Comparison of ENCODE assay signal across 8 cellular contexts in genomic region chr14:95527392-95528002, GRCh38. TPM values are rescaled to one million over a fixed set of nuclear protein-coding genes. Genes with fewer than 3 reads are reported as not detected.
A peak's percentile ranks its signal among the peaks of the same experiment; 100 is the strongest.
DNase-seq lines count a peak whose midpoint lies in the region; ATAC-seq lines count a peak whose summit lies in the region.

No MANE protein-coding gene starts in this region.

- no peaks in the 10 kb centered on the region for H3K27me3 ChIP-seq in CD4-positive, alpha-beta memory T cell (ENCODE audit: insufficient read depth, low read length)

- ATAC-seq in HG02642 (IDR thresholded peaks at IDR 0.05; ENCODE audit: poor library complexity, unreplicated experiment), result peak; percentile 47
- no peak for ATAC-seq in stimulated activated effector memory CD8-positive, alpha-beta T cell treated with anti-CD3 and anti-CD28 coated beads, Interleukin-12 subunit alpha, Interleukin-12 subunit beta, amount 100 ng/mL, for 72 hours
- ATAC-seq in GM18498 (IDR thresholded peaks at IDR 0.05; ENCODE audit: unreplicated experiment), result no peak
- ATAC-seq in HG02759 (IDR thresholded peaks at IDR 0.05; ENCODE audit: unreplicated experiment), result no peak

- intact Hi-C loops in CD4-positive, alpha-beta memory T cell (cut with micrococcal nuclease), result loop anchor here (1.0 kb wide), 4 partner anchors 9 to 100 kb away; no protein-coding TSS in a partner anchor

- no peaks in the 10 kb centered on the region for H3K36me3 ChIP-seq in CD4-positive, alpha-beta memory T cell (ENCODE audit: insufficient read depth, low read length)

- H3K27ac ChIP-seq in CD4-positive, alpha-beta memory T cell (ENCODE audit: low read depth, low read length), result no peak overlapping the region

- no peak overlapping the region for H3K4me3 ChIP-seq in CD4-positive, alpha-beta memory T cell (ENCODE audit: low read length in 2 of 2)

- CTCF ChIA-PET in CD4-positive, alpha-beta memory T cell (lab: Charles Lee; ENCODE audit: partially characterized antibody), result interaction anchor here (0.6 to 25.2 kb wide), 27 partner anchors 8 to 1541 kb away, joined by 3 to 845 read pairs (median 7); partner anchors contain the start of genes GLRX5 and SYNE3

- H3K9me3 ChIP-seq in CD4-positive, alpha-beta memory T cell (ENCODE audit: control insufficient read depth in 1 of 2, low read length in 2 of 2), result no peaks in the 10 kb centered on the region

- H3K4me3 Mint-ChIP-seq in CD4-positive, alpha-beta memory T cell, result peak overlapping the region in 1 of 8 donors; percentile 52
- H3K4me3 Mint-ChIP-seq in stimulated activated effector memory CD8-positive, alpha-beta T cell treated with anti-CD3 and anti-CD28 coated beads, Interleukin-12 subunit alpha, Interleukin-12 subunit beta, amount 100 ng/mL, for 72 hours, result peak overlapping the region; percentile 32

- no peaks in the 10 kb centered on the region for H3K27me3 Mint-ChIP-seq in CD4-positive, alpha-beta memory T cell

- H3K27ac Mint-ChIP-seq in CD4-positive, alpha-beta memory T cell, result peak overlapping the region; percentile 38 to 90 (median 66)
- H3K27ac Mint-ChIP-seq in stimulated activated effector memory CD8-positive, alpha-beta T cell treated with anti-CD3 and anti-CD28 coated beads, Interleukin-12 subunit alpha, Interleukin-12 subunit beta, amount 100 ng/mL, for 72 hours, result peak overlapping the region; percentile 56

- H3K36me3 Mint-ChIP-seq in CD4-positive, alpha-beta memory T cell, result peaks cover 9% of the 10 kb centered on the region in 2 donors
- peaks cover 41% of the 10 kb centered on the region for H3K36me3 Mint-ChIP-seq in stimulated activated effector memory CD8-positive, alpha-beta T cell treated with anti-CD3 and anti-CD28 coated beads, Interleukin-12 subunit alpha, Interleukin-12 subunit beta, amount 100 ng/mL, for 72 hours

- DNase-seq in CD4-positive, alpha-beta memory T cell, result peak; percentile 43 to 57 (median 52)
- DNase-seq in SK-N-DZ (ENCODE audit: low spot score) (peak; percentile 16), astrocyte of the hippocampus (ENCODE audit: low read depth, low spot score) (peak; percentile 78), iris pigment epithelial cell (ENCODE audit: low read depth) (peak; percentile 81)
- no peak for DNase-seq in stimulated activated effector memory CD8-positive, alpha-beta T cell treated with anti-CD3 and anti-CD28 coated beads, Interleukin-12 subunit alpha, Interleukin-12 subunit beta, amount 100 ng/mL, for 72 hours (ENCODE audit: low spot score in 2 of 2)

- no peaks in the 10 kb centered on the region for H3K9me3 Mint-ChIP-seq in CD4-positive, alpha-beta memory T cell
- H3K9me3 Mint-ChIP-seq in stimulated activated effector memory CD8-positive, alpha-beta T cell treated with anti-CD3 and anti-CD28 coated beads, Interleukin-12 subunit alpha, Interleukin-12 subunit beta, amount 100 ng/mL, for 72 hours, result no peaks in the 10 kb centered on the region

- POLR2A ChIA-PET in CD4-positive, alpha-beta memory T cell (lab: Charles Lee; ENCODE audit: partially characterized antibody), result interaction anchor here (0.6 to 12.2 kb wide), 10 partner anchors 9 to 409 kb away, joined by 3 to 185 read pairs (median 5); partner anchors contain the start of gene SYNE3

- H3K4me1 Mint-ChIP-seq in CD4-positive, alpha-beta memory T cell, result peaks cover 51 to 80% (median 66%) of the 10 kb centered on the region in 4 donors
- peaks cover 76% of the 10 kb centered on the region for H3K4me1 Mint-ChIP-seq in stimulated activated effector memory CD8-positive, alpha-beta T cell treated with anti-CD3 and anti-CD28 coated beads, Interleukin-12 subunit alpha, Interleukin-12 subunit beta, amount 100 ng/mL, for 72 hours

- H3K4me1 ChIP-seq in CD4-positive, alpha-beta memory T cell (ENCODE audit: insufficient read depth, low read length), result peaks cover 65% of the 10 kb centered on the region

RNA-seq across cellular contexts. Expression of gene GLRX5, which starts 7.4 kb away (rescaled TPM):
- 10 to 100 TPM; 17.6 to 18.7 TPM for total RNA-seq in CD4-positive, alpha-beta memory T cell
- 10 to 100 TPM; 60.3 to 74.7 TPM for polyA plus RNA-seq in CD4-positive, alpha-beta memory T cell
- 63.9 and 66.4 TPM in 2 replicates for polyA plus RNA-seq in SK-N-DZ (2014; cell fraction: cytosol; rRNA removed)
- 18.0 and 33.6 TPM in 2 replicates for polyA plus RNA-seq in SK-N-DZ (2014; cell fraction: nucleus; rRNA removed)

RNA-seq across cellular contexts. Expression of gene SYNE3, which starts 11.0 kb away (rescaled TPM):
- total RNA-seq in CD4-positive, alpha-beta memory T cell, result 10 to 100 TPM; 47.7 to 52.2 TPM
- polyA plus RNA-seq in CD4-positive, alpha-beta memory T cell, result 1 to 10 TPM; 4.3 to 9.0 TPM
- 0.63 and 0.71 TPM in 2 replicates for polyA plus RNA-seq in SK-N-DZ (2014; cell fraction: cytosol; rRNA removed)
- polyA plus RNA-seq in SK-N-DZ (2014; cell fraction: nucleus; rRNA removed), result 0.58 and 0.70 TPM in 2 replicates

Comparison
In these comparisons a context has a peak if more than half of its experiments do, and no peak if none do; other contexts are left out.
1. DNase-seq: peak in CD4-positive, alpha-beta memory T cell (5 of 5), SK-N-DZ (single experiment), astrocyte of the hippocampus (single experiment) and iris pigment epithelial cell (single experiment); none in stimulated activated effector memory CD8-positive, alpha-beta T cell treated with anti-CD3 and anti-CD28 coated beads, Interleukin-12 subunit alpha, Interleukin-12 subunit beta, amount 100 ng/mL, for 72 hours (0 of 2).